In the genomic region with DNA sequence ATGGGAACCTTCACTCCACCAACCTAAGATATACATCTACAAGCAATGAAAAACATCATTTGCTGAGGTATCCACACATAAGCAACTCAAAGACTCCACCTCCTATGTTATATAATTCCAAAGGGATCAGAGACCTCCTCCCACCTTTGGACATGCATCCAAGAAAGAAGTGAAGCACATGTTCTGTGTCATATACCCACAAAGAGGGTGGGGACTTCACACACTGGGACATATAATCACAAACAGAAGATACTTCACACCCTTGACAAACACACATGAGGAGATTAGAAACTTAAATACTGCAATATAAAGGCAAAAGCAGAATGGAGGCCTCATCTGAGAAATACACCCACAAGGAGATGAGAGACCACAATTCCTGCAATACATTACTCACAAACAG, we compare ENCODE assay signal across 7 cellular contexts. TPM values are rescaled to one million over a fixed set of nuclear protein-coding genes. Genes with fewer than 3 reads are reported as not detected.
"Had no signal": no experiment of that assay in that cellular context is flagged by ENCODE, and none has a peak within 500 bp of the region (broad histone marks: within the 10 kb centered on the region; RNA-seq: fewer than 3 reads in every experiment).

No MANE protein-coding gene starts in this region.

- ATAC-seq: HepG2, K562 had no signal

- H3K4me3 ChIP-seq: K562 had no signal

- H3K36me3 Mint-ChIP-seq: IgD-negative memory B cell had no signal

- DNase-seq: IMR-90 had no signal

- H3K27ac ChIP-seq: HL-60 had no signal

- H3K4me1 Mint-ChIP-seq: IgD-negative memory B cell had no signal

- H3K4me3 Mint-ChIP-seq: IgD-negative memory B cell had no signal

- H3K27ac Mint-ChIP-seq: IgD-negative memory B cell had no signal

RNA-seq across cellular contexts. Expression of gene WAS, which starts 38.3 kb away (rescaled TPM):
- total RNA-seq: HepG2, IMR-90 had no signal

RNA-seq across cellular contexts. Expression of gene GLOD5, which starts 39.6 kb away (rescaled TPM):
- total RNA-seq: HT-29, HT1080, IMR-90 had no signal
- polyA plus RNA-seq: IgD-negative memory B cell, IMR-90 had no signal
